Comparison of ENCODE assay signal across 1 cellular context in the genomic region with DNA sequence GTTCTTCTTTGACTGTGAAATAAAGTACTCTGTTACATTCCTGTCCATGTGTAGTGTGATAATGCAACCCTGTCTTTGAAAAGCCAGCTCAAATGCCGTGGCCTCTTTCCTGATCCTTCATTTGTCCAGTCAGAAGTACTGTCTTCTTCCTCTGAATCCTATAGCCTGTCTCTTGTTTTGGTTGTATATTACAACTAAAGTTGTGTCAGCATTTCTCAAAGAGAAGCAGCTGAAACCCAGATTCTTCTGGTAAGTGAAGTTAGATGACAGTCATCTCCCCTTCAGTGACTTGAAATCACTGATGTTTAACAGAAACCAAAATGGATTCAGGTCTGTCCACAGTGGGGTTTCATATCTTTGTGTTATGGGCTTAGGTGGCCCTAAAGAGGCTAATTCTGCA.
TF ChIP-seq lines count a peak whose summit lies in the region.

No MANE protein-coding gene starts in this region.

TF ChIP-seq in K562, 482 proteins besides CTCF, POLR2A, EP300 and RAD21 (continued from another document):
- TF ChIP-seq, protein P1, sequence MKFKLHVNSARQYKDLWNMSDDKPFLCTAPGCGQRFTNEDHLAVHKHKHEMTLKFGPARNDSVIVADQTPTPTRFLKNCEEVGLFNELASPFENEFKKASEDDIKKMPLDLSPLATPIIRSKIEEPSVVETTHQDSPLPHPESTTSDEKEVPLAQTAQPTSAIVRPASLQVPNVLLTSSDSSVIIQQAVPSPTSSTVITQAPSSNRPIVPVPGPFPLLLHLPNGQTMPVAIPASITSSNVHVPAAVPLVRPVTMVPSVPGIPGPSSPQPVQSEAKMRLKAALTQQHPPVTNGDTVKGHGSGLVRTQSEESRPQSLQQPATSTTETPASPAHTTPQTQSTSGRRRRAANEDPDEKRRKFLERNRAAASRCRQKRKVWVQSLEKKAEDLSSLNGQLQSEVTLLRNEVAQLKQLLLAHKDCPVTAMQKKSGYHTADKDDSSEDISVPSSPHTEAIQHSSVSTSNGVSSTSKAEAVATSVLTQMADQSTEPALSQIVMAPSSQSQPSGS (CRISPR knock-in tag; IDR thresholded peaks at IDR 0.05): no peak
- TF ChIP-seq ZNF316 (IDR thresholded peaks at IDR 0.05): peak; percentile 38; the same call in 1 of the 2 replicates
TF ChIP-seq in K562: peak in this region for 1.
